ENCODE assay signal across 18 cellular contexts in genomic region chr14:92958373-92959188, GRCh38. TPM values are rescaled to one million over a fixed set of nuclear protein-coding genes. Genes with fewer than 3 reads are reported as not detected.
DNase-seq lines count a peak whose midpoint lies in the region; TF ChIP-seq lines count a peak whose summit lies in the region.
"Had no signal": no experiment of that assay in that cellular context is flagged by ENCODE, and none has a peak within 500 bp of the region (broad histone marks: within the 10 kb centered on the region; RNA-seq: fewer than 3 reads in every experiment).

No MANE protein-coding gene starts in this region.

- in situ Hi-C loops in HAP-1 (cut with MboI; ENCODE audit: low sequenced_read_pairs), result no loop called here

- H3K9me3 ChIP-seq in SJCRH30 (replicated peaks) (no peaks in the 10 kb centered on the region), left ventricle myocardium inferior (replicated peaks) (no peaks in the 10 kb centered on the region), HAP-1 (no peaks in the 10 kb centered on the region)
- H3K9me3 ChIP-seq: stomach, uterus had no signal

- no peak for TF ChIP-seq CTCF in left ventricle myocardium inferior (IDR thresholded peaks at IDR 0.05; ENCODE audit: borderline replicate concordance)

- intact Hi-C loops in left ventricle myocardium inferior (cut with micrococcal nuclease), result no loop called here

- H3K27ac ChIP-seq in SJCRH30 (peak overlapping the region; percentile 86), left ventricle myocardium inferior (replicated peaks) (peak overlapping the region; percentile 83)
- H3K27ac ChIP-seq: uterus had no signal

- H3K27me3 ChIP-seq in SJCRH30 (no peaks in the 10 kb centered on the region), left ventricle myocardium inferior (ENCODE audit: low read depth) (no peaks in the 10 kb centered on the region), HAP-1 (ENCODE audit: low read depth) (no peaks in the 10 kb centered on the region)
- H3K27me3 ChIP-seq: stomach, uterus had no signal

- peaks cover 70% of the 10 kb centered on the region for H3K4me1 ChIP-seq in SJCRH30
- peaks cover 64% of the 10 kb centered on the region for H3K4me1 ChIP-seq in left ventricle myocardium inferior
- no peaks in the 10 kb centered on the region; the same call in 1 of the 2 replicates for H3K4me1 ChIP-seq in HAP-1
- H3K4me1 ChIP-seq: uterus had no signal

- DNase-seq in COLO668 (lab: John Stamatoyannopoulos, UW; ENCODE audit: unreplicated experiment) (peak; percentile 87), SJCRH30 (no peak), left ventricle myocardium inferior (no peak), nucleus accumbens (lab: John Stamatoyannopoulos, UW) (peak in 51 of 56 donors; percentile 39 to 92 (median 76)), HAP-1 (ENCODE audit: low spot score in 2 of 2) (no peak), epidermal melanocyte (ENCODE audit: insufficient read length, low spot score) (no peak), NCI-H2029 (lab: John Stamatoyannopoulos, UW) (no peak), SKM-1 (lab: John Stamatoyannopoulos, UW; ENCODE audit: unreplicated experiment) (no peak)
- DNase-seq: central memory CD4-positive, alpha-beta T cell; effector memory CD8-positive, alpha-beta T cell; natural killer cell; NCI-H1436 treated with DMSO at 0.1 percent for 48 hours; SIG-M5; stomach; uterus had no signal

- peaks cover 10% of the 10 kb centered on the region for H3K36me3 ChIP-seq in SJCRH30
- H3K36me3 ChIP-seq in left ventricle myocardium inferior, result peaks cover 48% of the 10 kb centered on the region
- H3K36me3 ChIP-seq in HAP-1 (replicated peaks), result peaks cover 15% of the 10 kb centered on the region
- H3K36me3 ChIP-seq: uterus had no signal

- H3K4me3 ChIP-seq in SJCRH30 (no peak overlapping the region), left ventricle myocardium inferior (no peak overlapping the region), HAP-1 (no peak overlapping the region)
- H3K4me3 ChIP-seq: lung, stomach, uterus had no signal

RNA-seq across cellular contexts. Expression of gene CHGA, which starts 35.6 kb away (rescaled TPM):
- total RNA-seq in SJCRH30 (2014; rRNA removed; shearing (Covaris generic)), result not detected in 2 replicates
- not detected for total RNA-seq in left ventricle myocardium inferior
- total RNA-seq: activated T-helper 17 cell treated with anti-CD3 and anti-CD28 coated beads, Interleukin-2, amount 50 U/mL, for 72 hours; natural killer cell; T-helper 2 cell treated with Interferon-gamma antibody and Interleukin-4, amounts not matched to agents 100 ng/mL and 5 ng/mL, for 36 hours had no signal

Comparison
In these comparisons a context has a peak if more than half of its experiments do, and no peak if none do; other contexts are left out.
1. DNase-seq: peak in COLO668 (single experiment) and nucleus accumbens (51 of 56); none in SJCRH30 (0 of 2), left ventricle myocardium inferior (single experiment), HAP-1 (0 of 2), epidermal melanocyte (single experiment), NCI-H2029 (single experiment) and SKM-1 (single experiment).